24 cellular contexts compared by ENCODE assay signal in the genomic region with DNA sequence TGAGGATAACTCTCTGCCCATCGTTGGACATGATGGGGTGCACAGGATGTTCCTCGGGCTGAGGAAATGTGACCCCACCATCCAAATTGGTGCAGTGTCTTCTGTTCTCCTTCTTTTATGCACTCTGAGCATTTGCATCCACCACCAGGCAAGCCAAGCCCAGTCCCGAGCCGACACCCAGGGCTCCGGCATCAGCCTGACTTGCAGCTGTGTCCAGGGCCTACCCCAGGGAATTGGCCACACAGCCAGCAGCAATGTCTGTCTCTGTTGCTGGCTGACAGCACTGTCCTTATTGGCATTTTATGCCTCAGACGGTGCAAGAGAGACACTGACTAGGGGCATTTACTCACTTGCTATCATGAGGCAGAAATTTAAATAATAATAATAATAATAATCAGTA. TPM values are rescaled to one million over a fixed set of nuclear protein-coding genes. Genes with fewer than 3 reads are reported as not detected.
DNase-seq lines count a peak whose midpoint lies in the region; ATAC-seq, FAIRE-seq and TF ChIP-seq lines count a peak whose summit lies in the region.
"Had no signal": no experiment of that assay in that cellular context is flagged by ENCODE, and none has a peak within 500 bp of the region (broad histone marks: within the 10 kb centered on the region; RNA-seq: fewer than 3 reads in every experiment).

No MANE protein-coding gene starts in this region.

- H3K4me3 ChIP-seq in right atrium auricular region (no peak overlapping the region), spleen (no peak overlapping the region)
- H3K4me3 ChIP-seq: A549, GM23248 had no signal

- H3K27ac ChIP-seq in right atrium auricular region (no peak overlapping the region), spleen (no peak overlapping the region)
- H3K27ac ChIP-seq: 22Rv1, A549, GM23248 had no signal

- H3K27me3 ChIP-seq in right atrium auricular region (no peaks in the 10 kb centered on the region), spleen (replicated peaks in 1 of 7) (peaks cover 0 to 14% (median 0%) of the 10 kb centered on the region in 7 donors)

- WGBS in spleen, 5 donors = 80 to 95% (median 84%) methylated on average over 6 of the region's 6 CpGs

- peaks cover 0 to 15% of the 10 kb centered on the region in 2 donors for H3K4me1 ChIP-seq in right atrium auricular region
- H3K4me1 ChIP-seq in spleen = peaks cover 0 to 18% (median 15%) of the 10 kb centered on the region in 6 donors
- H3K4me1 ChIP-seq: A549 had no signal

- H3K36me3 ChIP-seq in right atrium auricular region (no peaks in the 10 kb centered on the region), spleen (no peaks in the 10 kb centered on the region)

- no peaks in the 10 kb centered on the region for H3K9me3 ChIP-seq in right atrium auricular region
- peaks cover 0 to 16% (median 12%) of the 10 kb centered on the region in 8 donors for H3K9me3 ChIP-seq in spleen

- peak; percentile 57 for DNase-seq in Right ventricle myocardium inferior (ENCODE audit: missing footprints)
- no peak for DNase-seq in right atrium auricular region (ENCODE audit: low spot score)
- DNase-seq in NCI-H526 treated with DMSO at 0.1 percent for 48 hours (lab: John Stamatoyannopoulos, UW) = peak; percentile 25
- DNase-seq in iPS-NIHi7 (ENCODE audit: extremely low spot score) = peak; percentile 8
- DNase-seq in spleen = peak; percentile 42
- DNase-seq in urothelium cell line (ENCODE audit: low spot score) = no peak
- DNase-seq in HK-2 (ENCODE audit: unreplicated experiment) = no peak
- no peak for DNase-seq in HTR-8/SVneo (ENCODE audit: insufficient read length, low spot score)
- DNase-seq: AML-193; C1 segment of cervical spinal cord; CD4-positive, CD25-positive, alpha-beta regulatory T cell; CD8-positive, alpha-beta memory T cell; COR-L47; DMS 273 treated with DMSO at 0.1 percent for 48 hours; DMS53; GM23248; HFFc6 had no signal

- TF ChIP-seq CTCF in right atrium auricular region (IDR thresholded peaks at IDR 0.05) (no peak), spleen (IDR thresholded peaks at IDR 0.05 in 8 of 11, conservative IDR thresholded peaks at IDR 0.05 in 3 of 11) (no peak)

- no peak for ATAC-seq in Right ventricle myocardium inferior
- ATAC-seq: A549, HCT116 had no signal

- no peak for FAIRE-seq in urothelium cell line (lab: Jason Lieb, UNC)
- FAIRE-seq in HTR-8/SVneo (lab: Jason Lieb, UNC) = no peak
- FAIRE-seq: A549, G401.6, GM12891, GM18507, H54 had no signal

- intact Hi-C loops in Right ventricle myocardium inferior (cut with DNase I) (no loop called here), spleen (cut with DNase I; ENCODE audit: low total_unique reads) (no loop called here)

- TF ChIP-seq POLR2A in spleen (IDR thresholded peaks at IDR 0.05) = no peak

RNA-seq across cellular contexts. Expression of a gene that starts 25.4 kb away (rescaled TPM):
- total RNA-seq in Right ventricle myocardium inferior (83.3 TPM), right atrium auricular region (10 to 100 TPM; 53.1 to 56.3 TPM), spleen (100 to 1,000 TPM in 1 of 7 donors, 10 to 100 TPM in 6; 43.3 to 118 (median 73.1) TPM)
- polyA plus RNA-seq in spleen = 10 to 100 TPM in 2 of 3 donors, 1 to 10 TPM in 1; 6.7 to 18.0 (median 11.0) TPM

RNA-seq across cellular contexts. Expression of a gene that starts 36.6 kb away (rescaled TPM):
- total RNA-seq in Right ventricle myocardium inferior (120 TPM), right atrium auricular region (10 to 100 TPM; 63.2 to 87.3 TPM), spleen (10 to 100 TPM; 11.2 to 37.4 (median 32.9) TPM)
- polyA plus RNA-seq in spleen = 10 to 100 TPM; 50.5 to 81.0 (median 62.2) TPM

RNA-seq across cellular contexts. Expression of a gene that starts 36.6 kb away (rescaled TPM):
- total RNA-seq in Right ventricle myocardium inferior = 13.8 TPM
- total RNA-seq in right atrium auricular region = 1 to 10 TPM; 8.5 to 8.8 TPM
- total RNA-seq in spleen = 10 to 100 TPM; 15.6 to 31.6 (median 25.3) TPM
- 10 to 100 TPM in 2 of 3 donors, 1 to 10 TPM in 1; 8.2 to 24.1 (median 21.7) TPM for polyA plus RNA-seq in spleen

Comparison
In these comparisons a context has a peak if more than half of its experiments do, and no peak if none do; other contexts are left out.
1. DNase-seq: peak in Right ventricle myocardium inferior (single experiment), NCI-H526 treated with DMSO at 0.1 percent for 48 hours (single experiment), iPS-NIHi7 (single experiment) and spleen (single experiment); none in right atrium auricular region (single experiment), urothelium cell line (single experiment), HK-2 (single experiment) and HTR-8/SVneo (single experiment).